Comparison of ENCODE assay signal across 8 cellular contexts in genomic region chr10:21724695-21725371, GRCh38.
A peak's percentile ranks its signal among the peaks of the same experiment; 100 is the strongest.
DNase-seq lines count a peak whose midpoint lies in the region; ATAC-seq, FAIRE-seq and TF ChIP-seq lines count a peak whose summit lies in the region.

No MANE protein-coding gene starts in this region.

- DNase-seq in Ammon's horn (ENCODE audit: low spot score) (peak; percentile 93), NCI-H187 treated with DMSO at 0.1 percent for 48 hours (lab: John Stamatoyannopoulos, UW) (peak; percentile 75), T follicular helper cell (ENCODE audit: low read depth) (peak; percentile 21), H1 (ENCODE audit: low read depth in 1 of 2, low spot score in 2 of 2) (no peak), upper lobe of left lung (peak in 1 of 2 donors; percentile 91)

- TF ChIP-seq POLR2A in H1 (IDR thresholded peaks at IDR 0.05; ENCODE audit: control extremely low read depth in 1 of 2, low read depth in 2 of 2, low read length in 2 of 2) (no peak), upper lobe of left lung (IDR thresholded peaks at IDR 0.05) (no peak)

- H3K27me3 ChIP-seq in H1 (replicated peaks in 1 of 4; ENCODE audit: control insufficient read depth in 3 of 4, extremely low read depth in 1 of 4, insufficient read depth in 3 of 4, low read length in 3 of 4) (no peaks in the 10 kb centered on the region), upper lobe of left lung (no peaks in the 10 kb centered on the region)

- peak; percentile 81 for ATAC-seq in GM18517 (IDR thresholded peaks at IDR 0.05; ENCODE audit: unreplicated experiment)
- ATAC-seq in HG03060 (IDR thresholded peaks at IDR 0.05; ENCODE audit: low read depth, unreplicated experiment): peak; percentile 92
- peak; percentile 88 to 94 for ATAC-seq in upper lobe of left lung (ENCODE audit: low FRiP score in 2 of 2)

- no peak overlapping the region for H4K5ac ChIP-seq in H1 (ENCODE audit: insufficient read length, low read depth, low read length)

- H3K23me2 ChIP-seq in H1 (ENCODE audit: low read depth, low read length): no peaks in the 10 kb centered on the region

- no peak overlapping the region for H4K91ac ChIP-seq in H1 (replicated peaks; ENCODE audit: insufficient read length, low read length)

- TF ChIP-seq EP300 in H1 (IDR thresholded peaks at IDR 0.05; ENCODE audit: borderline replicate concordance in 1 of 2, low read depth in 2 of 2, low read length in 2 of 2): no peak
- TF ChIP-seq EP300 in upper lobe of left lung (IDR thresholded peaks at IDR 0.05): peak in 1 of 4 donors; percentile 21

- CTCF ChIA-PET in H1 (lab: Charles Lee; ENCODE audit: partially characterized antibody): interaction anchor here (0.5 to 2.3 kb wide), 5 partner anchors 7 to 698 kb away, joined by 3 to 8 read pairs (median 3); no protein-coding TSS in a partner anchor

- FAIRE-seq in H1 (lab: Jason Lieb, UNC): no peak

- no peaks in the 10 kb centered on the region for H4K20me1 ChIP-seq in H1 (replicated peaks in 1 of 2; ENCODE audit: control insufficient read depth in 1 of 2, insufficient read depth in 2 of 2, low read length in 2 of 2)

- H2BK15ac ChIP-seq in H1 (ENCODE audit: low read length): no peak overlapping the region

- no peak overlapping the region for H3K56ac ChIP-seq in H1 (replicated peaks; ENCODE audit: insufficient read length, low read depth, low read length)

- H3K9me3 ChIP-seq in H1 (ENCODE audit: insufficient read depth in 2 of 2, low read depth in 1 of 2, low read length in 1 of 2) (no peaks in the 10 kb centered on the region), mesodermal cell (ENCODE audit: control insufficient read depth, low read length) (no peaks in the 10 kb centered on the region), upper lobe of left lung (no peaks in the 10 kb centered on the region)

- H3K27ac ChIP-seq in H1 (ENCODE audit: low read depth, low read length) (no peak overlapping the region), mesodermal cell (ENCODE audit: low read depth, low read length, severe bottlenecking) (peak overlapping the region; percentile 54), upper lobe of left lung (no peak overlapping the region)

- no peak overlapping the region for H3K14ac ChIP-seq in H1 (ENCODE audit: insufficient read length)

- H2BK20ac ChIP-seq in H1 (ENCODE audit: low read length): no peak overlapping the region

- H3K36me3 ChIP-seq in H1 (ENCODE audit: control insufficient read depth in 2 of 4, insufficient read depth in 4 of 4, low read length in 3 of 4) (peaks cover 0 to 23% (median 0%) of the 10 kb centered on the region in 4 experiments; a peak in 1 of 8 replicates), mesodermal cell (ENCODE audit: control insufficient read depth, insufficient read depth, low read length) (peaks cover 5% of the 10 kb centered on the region), upper lobe of left lung (peaks cover 0 to 16% (median under 1%) of the 10 kb centered on the region in 4 donors)

- H2BK120ac ChIP-seq in H1 (replicated peaks; ENCODE audit: low read depth, low read length): no peak overlapping the region

- POLR2A ChIA-PET in H1 (lab: Charles Lee; ENCODE audit: partially characterized antibody): interaction anchor here (1.6 kb wide), 1 partner anchor 27 kb away, joined by 5 read pairs; no protein-coding TSS in a partner anchor

- 78% methylated on average over 4 of the region's 4 CpGs; no CpG with 5 or more reads in 1 of the 2 experiments for WGBS in H1 (ENCODE audit: extremely low coverage in 1 of 2, insufficient coverage in 1 of 2, insufficient read length in 1 of 2, insufficient replicate concordance in 2 of 2, low coverage in 1 of 2, low lambda C conversion rate in 2 of 2, missing lambda C conversion rate in 1 of 2), 2 experiments
- 74 to 75% methylated on average over 2 to 3 of the region's 4 CpGs for WGBS in mesodermal cell (ENCODE audit: insufficient coverage in 2 of 2), 2 experiments
- WGBS in upper lobe of left lung, 2 donors: 3 to 6% methylated on average over 4 of the region's 4 CpGs

- H2AK5ac ChIP-seq in H1 (ENCODE audit: low read depth, low read length): no peak overlapping the region

- H3K23ac ChIP-seq in H1 (ENCODE audit: insufficient read length): no peak overlapping the region

- no peak overlapping the region for H2BK5ac ChIP-seq in H1 (ENCODE audit: low read depth, low read length)

- H3K79me1 ChIP-seq in H1 (ENCODE audit: low read depth, low read length): no peaks in the 10 kb centered on the region

- no peak for TF ChIP-seq CTCF in H1 (IDR thresholded peaks at IDR 0.05; ENCODE audit: control extremely low read depth in 1 of 3, insufficient read depth in 1 of 3, low read depth in 1 of 3, low read length in 3 of 3)
- TF ChIP-seq CTCF in upper lobe of left lung (IDR thresholded peaks at IDR 0.05): no peak

- peaks cover 0 to 10% of the 10 kb centered on the region in 2 experiments; a peak in 1 of 4 replicates for H3K79me2 ChIP-seq in H1 (ENCODE audit: control insufficient read depth in 1 of 2, insufficient read depth in 2 of 2, low read length in 2 of 2)

- peaks cover 2 to 11% (median 9%) of the 10 kb centered on the region in 4 experiments; a peak in 4 of 7 replicates for H3K4me1 ChIP-seq in H1 (replicated peaks in 1 of 4; ENCODE audit: control insufficient read depth in 3 of 4, insufficient read depth in 4 of 4, low read length in 3 of 4)
- H3K4me1 ChIP-seq in mesodermal cell (ENCODE audit: control insufficient read depth, insufficient read depth, low read length, poor library complexity, severe bottlenecking): peaks cover 26% of the 10 kb centered on the region
- H3K4me1 ChIP-seq in upper lobe of left lung: peaks cover 17 to 28% (median 23%) of the 10 kb centered on the region in 4 donors

- H3K4me2 ChIP-seq in H1 (ENCODE audit: insufficient read depth in 1 of 2, low read depth in 2 of 2, low read length in 2 of 2): no peak overlapping the region

- H3K4me3 ChIP-seq in H1 (ENCODE audit: extremely low read depth in 1 of 4, insufficient read depth in 2 of 4, low read depth in 3 of 4, low read length in 4 of 4) (no peak overlapping the region), mesodermal cell (ENCODE audit: extremely low read depth, insufficient read depth, low read length, poor library complexity, severe bottlenecking) (no peak overlapping the region), upper lobe of left lung (no peak overlapping the region)

- TF ChIP-seq RAD21 in H1 (IDR thresholded peaks at IDR 0.05 in 1 of 2, conservative IDR thresholded peaks at IDR 0.05 in 1 of 2; ENCODE audit: low read depth in 2 of 2, low read length in 2 of 2): no peak

- H3K4ac ChIP-seq in H1 (replicated peaks; ENCODE audit: insufficient read length, low read depth, low read length): no peak overlapping the region

- no peak overlapping the region for H2BK12ac ChIP-seq in H1 (ENCODE audit: low read depth, low read length)

- H2AFZ ChIP-seq in H1 (ENCODE audit: low read length): no peak overlapping the region

- no peak overlapping the region for H3K18ac ChIP-seq in H1 (ENCODE audit: extremely low read depth, low read length)

- no peak overlapping the region for H4K8ac ChIP-seq in H1 (ENCODE audit: extremely low read depth, insufficient read depth, low read length)

- no peak overlapping the region for H3K9ac ChIP-seq in H1 (replicated peaks in 1 of 4; ENCODE audit: extremely low read depth in 1 of 4, low read depth in 3 of 4, low read length in 3 of 4)

TF ChIP-seq in H1, 55 proteins besides CTCF, POLR2A, EP300 and RAD21:
- TF ChIP-seq KDM5A (IDR thresholded peaks at IDR 0.05; ENCODE audit: low read length): no peak
- TF ChIP-seq CEBPB (IDR thresholded peaks at IDR 0.05; ENCODE audit: low read depth, low read length): peak; percentile 99
- peak; percentile 73 for TF ChIP-seq SRF (IDR thresholded peaks at IDR 0.05; ENCODE audit: low read depth, low read length)

Comparison
In these comparisons a context has a peak if more than half of its experiments do, and no peak if none do; other contexts are left out.
1. DNase-seq: peak in Ammon's horn (single experiment), NCI-H187 treated with DMSO at 0.1 percent for 48 hours (single experiment) and T follicular helper cell (single experiment); none in H1 (0 of 2).
2. Peak in every context shown above with its lines, with median percentiles within 50 percentile points of each other: ATAC-seq.